Comparison of ENCODE assay signal across 32 cellular contexts in the genomic region with DNA sequence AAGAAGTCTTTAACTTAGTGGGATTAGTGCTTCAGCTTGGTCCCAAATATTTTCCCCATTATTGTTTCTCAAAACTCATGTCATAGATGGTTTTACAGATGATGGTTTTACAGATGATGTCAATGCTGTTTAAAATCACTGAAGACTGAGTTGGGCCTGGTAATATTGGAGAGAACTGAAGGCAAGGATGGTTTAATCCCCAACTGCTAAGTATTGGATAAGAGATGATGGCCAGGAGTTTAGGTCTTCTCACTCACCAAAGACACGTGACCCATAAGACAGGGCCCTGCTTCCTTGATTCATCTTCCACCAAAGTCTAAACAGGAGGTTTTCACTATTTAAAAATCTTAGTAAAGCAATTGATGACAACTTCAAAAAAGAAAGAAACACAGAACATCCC. TPM values are rescaled to one million over a fixed set of nuclear protein-coding genes. Genes with fewer than 3 reads are reported as not detected.
"Had no signal": no experiment of that assay in that cellular context is flagged by ENCODE, and none has a peak within 500 bp of the region (broad histone marks: within the 10 kb centered on the region; RNA-seq: fewer than 3 reads in every experiment).

No MANE protein-coding gene starts in this region.

- H3K9ac ChIP-seq: SK-N-SH had no signal

- H3K27me3 ChIP-seq: ascending aorta, body of pancreas, MG63, SJSA1 had no signal

- H3K9me2 ChIP-seq: SK-N-SH had no signal

- H3K36me3 ChIP-seq: MG63, SJSA1 had no signal

- DNase-seq: activated CD4-positive, alpha-beta T cell treated with anti-CD3 and anti-CD28 coated beads, Interleukin-2, amount 10 ng/mL, durations not matched to agents 24 days and 14 days; activated CD4-positive, alpha-beta T cell treated with anti-CD3 and anti-CD28 coated beads, Interleukin-2, amount 50 U/mL, for 4 hours; activated CD8-positive, alpha-beta T cell treated with anti-CD3 and anti-CD28 coated beads for 36 hours; activated effector memory CD4-positive, alpha-beta T cell treated with anti-CD3 and anti-CD28 coated beads, Interleukin-2, amount 50 U/mL, for 16 hours; activated naive CD4-positive, alpha-beta T cell; activated naive CD4-positive, alpha-beta T cell treated with anti-CD3 and anti-CD28 coated beads, Interleukin-2, amount 50 U/mL, for 16 hours; activated naive CD8-positive, alpha-beta T cell treated with anti-CD3 and anti-CD28 coated beads for 36 hours; activated T-cell treated with anti-CD3 and anti-CD28 coated beads, Interleukin-2, amount 50 U/mL, for 1 hour; activated T-cell treated with anti-CD3 and anti-CD28 coated beads, Interleukin-2, amount 50 U/mL, for 72 hours; amygdala; body of pancreas; central memory CD4-positive, alpha-beta T cell; Karpas-422; MG63; NCI-H1048; NCI-H1436 treated with DMSO at 0.1 percent for 48 hours; NCI-H1694 treated with DMSO at 0.1 percent for 48 hours; NCI-H2029; NCI-H510A; NCI-H526; NCI-H748 treated with DMSO at 0.1 percent for 48 hours; NK-92 treated with Interleukin-12 subunit alpha and Interleukin-12 subunit beta, amount 100 ng/mL, for 24 hours; OCI-M1; SHP77 treated with DMSO at 0.1 percent for 48 hours; SK-N-SH had no signal

- ATAC-seq: activated CD8-positive, alpha-beta T cell treated with anti-CD3 and anti-CD28 coated beads for 36 hours; activated T-cell treated with anti-CD3 and anti-CD28 coated beads, Interleukin-2, amount 50 U/mL, for 72 hours; activated T-helper 17 cell treated with anti-CD3 and anti-CD28 coated beads, Interleukin-2, amount 50 U/mL, for 72 hours; body of pancreas had no signal

- H3K4me1 ChIP-seq: ascending aorta, body of pancreas, SJSA1 had no signal

- H3K4me2 ChIP-seq: SK-N-SH had no signal

- H3K4me3 ChIP-seq: ascending aorta, body of pancreas, MG63, SJSA1 had no signal

- H3K27ac ChIP-seq: ascending aorta, body of pancreas, SJSA1 had no signal

- FAIRE-seq: bronchial epithelial cell, TTC549 had no signal

RNA-seq across cellular contexts. Expression of a gene that starts 56.3 kb away (rescaled TPM):
- total RNA-seq: activated CD4-positive, alpha-beta T cell treated with anti-CD3 and anti-CD28 coated beads, Interleukin-2, amount 10 ng/mL, durations not matched to agents 24 days and 14 days; activated CD8-positive, alpha-beta memory T cell treated with anti-CD3 and anti-CD28 coated beads for 36 hours; activated CD8-positive, alpha-beta T cell treated with anti-CD3 and anti-CD28 coated beads for 36 hours; activated naive CD8-positive, alpha-beta T cell treated with anti-CD3 and anti-CD28 coated beads for 36 hours; activated T-cell treated with anti-CD3 and anti-CD28 coated beads, Interleukin-2, amount 50 U/mL, for 72 hours; activated T-helper 17 cell treated with anti-CD3 and anti-CD28 coated beads, Interleukin-2, amount 50 U/mL, for 72 hours; ascending aorta; RPMI7951; SJSA1 had no signal
- polyA plus RNA-seq: SK-N-SH had no signal
